In genomic region chr5:155064580-155064979, GRCh38 we compare ENCODE assay signal across 30 cellular contexts. TPM values are rescaled to one million over a fixed set of nuclear protein-coding genes. Genes with fewer than 3 reads are reported as not detected.
DNase-seq lines count a peak whose midpoint lies in the region; ATAC-seq, FAIRE-seq and TF ChIP-seq lines count a peak whose summit lies in the region.
"Had no signal": no experiment of that assay in that cellular context is flagged by ENCODE, and none has a peak within 500 bp of the region (broad histone marks: within the 10 kb centered on the region; RNA-seq: fewer than 3 reads in every experiment).

No MANE protein-coding gene starts in this region.

- H3K27me3 ChIP-seq in pancreas = no peaks in the 10 kb centered on the region
- no peaks in the 10 kb centered on the region for H3K27me3 ChIP-seq in effector memory CD4-positive, alpha-beta T cell (replicated peaks; ENCODE audit: control insufficient read depth, insufficient read depth, low read length, poor library complexity, severe bottlenecking)
- H3K27me3 ChIP-seq: right atrium auricular region had no signal

- no peaks in the 10 kb centered on the region for H3K4me1 ChIP-seq in pancreas
- H3K4me1 ChIP-seq in effector memory CD4-positive, alpha-beta T cell (ENCODE audit: control insufficient read depth, insufficient read depth, low read length, poor library complexity, severe bottlenecking) = no peaks in the 10 kb centered on the region
- H3K4me1 ChIP-seq: A549, parathyroid adenoma, right atrium auricular region, spleen had no signal

- H3K27ac ChIP-seq in substantia nigra (ENCODE audit: low read depth, low read length, poor library complexity, severe bottlenecking) = no peak overlapping the region
- no peak overlapping the region for H3K27ac ChIP-seq in pancreas
- H3K27ac ChIP-seq in effector memory CD4-positive, alpha-beta T cell (ENCODE audit: insufficient read depth, low read length, poor library complexity, severe bottlenecking) = no peak overlapping the region
- H3K27ac ChIP-seq: A549, parathyroid adenoma, right atrium auricular region, spleen had no signal

- no peaks in the 10 kb centered on the region for H3K36me3 ChIP-seq in pancreas
- no peaks in the 10 kb centered on the region for H3K36me3 ChIP-seq in effector memory CD4-positive, alpha-beta T cell (ENCODE audit: control insufficient read depth, insufficient read depth, low read length)
- H3K36me3 ChIP-seq: right atrium auricular region, spleen had no signal

- FAIRE-seq in GM12891 (lab: Jason Lieb, UNC) (no peak), pancreas (lab: Jason Lieb, UNC) (no peak)
- FAIRE-seq: A549, islet of Langerhans, K562, urothelium cell line had no signal

- TF ChIP-seq CTCF in GM20000 (IDR thresholded peaks at IDR 0.05; ENCODE audit: extremely low read depth, missing control alignments) (no peak), pancreas (IDR thresholded peaks at IDR 0.05) (no peak)

- intact Hi-C loops in pancreas (cut with DNase I) = no loop called here

- no peak for TF ChIP-seq POLR2A in GM12891 (IDR thresholded peaks at IDR 0.05; ENCODE audit: low read depth, low read length)

- H3K9me3 ChIP-seq in pancreas = no peaks in the 10 kb centered on the region
- H3K9me3 ChIP-seq in effector memory CD4-positive, alpha-beta T cell (ENCODE audit: control insufficient read depth, low read length) = no peaks in the 10 kb centered on the region
- H3K9me3 ChIP-seq: A549, right atrium auricular region had no signal

- WGBS in pancreas, 2 donors = 54 to 66% methylated on average over 6 of the region's 6 CpGs

- DNase-seq in GM12891 (ENCODE audit: insufficient read length, low spot score) (no peak), GM20000 (ENCODE audit: low spot score) (peak; percentile 17), substantia nigra (lab: John Stamatoyannopoulos, UW) (no peak), Kasumi-1 (lab: John Stamatoyannopoulos, UW) (no peak), pancreas (no peak)
- no peak for DNase-seq in effector memory CD4-positive, alpha-beta T cell
- DNase-seq: activated CD4-positive, alpha-beta T cell treated with anti-CD3 and anti-CD28 coated beads for 4 hours; activated T-cell treated with anti-CD3 and anti-CD28 coated beads, Interleukin-2, amount 50 U/mL, for 4 hours; CD8-positive, alpha-beta memory T cell; cerebellar nuclear complex; DMS153; midbrain; MM.1S; NCI-H2171 treated with DMSO at 0.1 percent for 48 hours; NCI-H524 treated with DMSO at 0.1 percent for 48 hours; RPMI8226; spleen; stimulated activated CD4-positive, alpha-beta T cell treated with anti-CD3 and anti-CD28 coated beads, Interleukin-2, amount 100 ng/mL, for 48 hours; T-helper 17 cell had no signal

- ATAC-seq in HG02884 (IDR thresholded peaks at IDR 0.05; ENCODE audit: unreplicated experiment) = peak; percentile 73
- peak; percentile 69 for ATAC-seq in HG03520 (IDR thresholded peaks at IDR 0.05; ENCODE audit: unreplicated experiment)
- no peak for ATAC-seq in pancreas
- ATAC-seq: A549; activated T-cell treated with anti-CD3 and anti-CD28 coated beads, Interleukin-2, amount 50 U/mL, for 4 hours; K562; stimulated activated effector memory CD8-positive, alpha-beta T cell treated with anti-CD3 and anti-CD28 coated beads, Interleukin-12 subunit alpha, Interleukin-12 subunit beta, amount 100 ng/mL, for 72 hours; T-helper 17 cell had no signal

- H3K4me3 ChIP-seq in pancreas = no peak overlapping the region
- H3K4me3 ChIP-seq in effector memory CD4-positive, alpha-beta T cell (ENCODE audit: insufficient read depth, low read depth, low read length, poor library complexity, severe bottlenecking) = no peak overlapping the region
- H3K4me3 ChIP-seq: A549, K562, right atrium auricular region, spleen had no signal

TF ChIP-seq in GM12891, 5 proteins besides CTCF, POLR2A, EP300 and RAD21:
- peak; percentile 91 for TF ChIP-seq SPI1 (IDR thresholded peaks at IDR 0.05; ENCODE audit: low read depth, low read length)
- TF ChIP-seq POLR2AphosphoS5 (IDR thresholded peaks at IDR 0.05; ENCODE audit: low read depth, low read length) = no peak
- no peak for TF ChIP-seq POU2F2 (IDR thresholded peaks at IDR 0.05; ENCODE audit: low read depth, low read length)

RNA-seq across cellular contexts. Expression of gene KIF4B, which starts 51.0 kb away (rescaled TPM):
- not detected for polyA plus RNA-seq in GM12891 (2012; ENCODE audit: low read depth, missing spikeins)
- not detected for total RNA-seq in pancreas
- not detected for polyA plus RNA-seq in pancreas
- total RNA-seq: activated T-cell treated with anti-CD3 and anti-CD28 coated beads, Interleukin-2, amount 50 U/mL, for 4 hours; HT1080; right atrium auricular region; T-helper 17 cell had no signal
- polyA plus RNA-seq: CD8-positive, alpha-beta memory T cell; liver; spleen had no signal

Comparison
In these comparisons a context has a peak if more than half of its experiments do, and no peak if none do; other contexts are left out.
1. ATAC-seq: peak in HG02884 (single experiment) and HG03520 (single experiment); none in pancreas (0 of 4).